Comparison of ENCODE assay signal across 9 cellular contexts in the genomic region with DNA sequence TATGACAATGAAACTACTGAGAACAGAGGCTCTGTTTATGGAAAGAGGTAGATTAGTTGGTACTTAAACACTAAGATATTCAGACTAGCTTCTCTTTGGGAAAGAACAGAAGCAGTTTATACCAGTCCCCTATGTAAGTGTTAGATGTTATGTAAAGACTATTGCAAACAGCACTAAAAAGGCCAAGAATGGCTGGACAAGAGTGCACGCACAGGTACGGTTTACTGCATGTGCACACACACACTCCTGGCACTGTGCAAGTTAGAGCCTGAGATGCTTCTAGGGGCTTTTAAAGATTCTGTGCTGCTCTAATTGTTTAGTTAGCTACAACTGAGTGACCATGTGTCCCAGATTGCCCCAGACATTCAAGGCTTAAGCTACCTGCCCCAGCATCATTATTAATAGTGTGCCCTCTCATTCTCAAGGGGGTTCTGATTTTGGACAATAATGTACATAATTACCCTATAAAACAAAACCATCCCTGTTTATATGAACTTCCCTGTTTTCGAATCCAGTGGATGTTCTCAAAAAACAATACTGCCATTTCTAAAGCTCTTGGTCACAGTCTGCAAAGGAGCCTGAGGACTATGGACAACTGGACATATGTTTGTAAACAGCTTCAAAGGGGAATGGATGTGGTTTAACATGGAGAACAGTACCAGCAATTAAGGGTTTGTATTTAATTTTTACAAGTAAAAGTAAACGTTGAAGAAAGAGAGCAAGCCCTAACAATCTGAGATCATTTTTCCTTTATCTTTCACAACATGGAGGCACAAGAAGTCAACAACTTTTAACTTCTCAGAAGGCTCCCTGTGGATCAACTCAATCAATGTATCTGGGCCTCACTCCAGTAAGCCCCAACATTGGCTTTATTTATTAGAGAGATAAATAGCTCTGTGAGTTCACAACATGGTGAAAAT. TPM values are rescaled to one million over a fixed set of nuclear protein-coding genes. Genes with fewer than 3 reads are reported as not detected.
DNase-seq lines count a peak whose midpoint lies in the region; ATAC-seq, FAIRE-seq and TF ChIP-seq lines count a peak whose summit lies in the region.
"Had no signal": no experiment of that assay in that cellular context is flagged by ENCODE, and none has a peak within 500 bp of the region (broad histone marks: within the 10 kb centered on the region; RNA-seq: fewer than 3 reads in every experiment).

No MANE protein-coding gene starts in this region.

- H3K27ac ChIP-seq in AG04450 (ENCODE audit: low read depth, low read length), result no peak overlapping the region
- H3K27ac ChIP-seq in KMS-11, result peak overlapping the region; percentile 90; the same call in 1 of the 2 replicates
- H3K27ac ChIP-seq in cingulate gyrus (ENCODE audit: low read depth, low read length), result peak overlapping the region; percentile 89
- H3K27ac ChIP-seq in trophoblast cell (ENCODE audit: low read depth, low read length), result no peak overlapping the region

- H3K27me3 Mint-ChIP-seq in nephron (ENCODE audit: low read depth), result peaks cover 31% of the 10 kb centered on the region

- POLR2A ChIA-PET in AG04450 (lab: Yijun Ruan, JAX), result no interaction called here

- peaks cover 21% of the 10 kb centered on the region; the same call in 1 of the 2 replicates for H4K20me1 ChIP-seq in KMS-11 (ENCODE audit: insufficient read depth)

- CTCF ChIA-PET in AG04450 (lab: Charles Lee), result interaction anchor here (0.9 to 2.4 kb wide), 4 partner anchors 23 to 103 kb away, joined by 3 to 10 read pairs (median 5); no protein-coding TSS in a partner anchor

- H4K12ac ChIP-seq in trophoblast cell (ENCODE audit: low read depth, low read length), result no peak overlapping the region

- H2BK12ac ChIP-seq in trophoblast cell (ENCODE audit: low read length), result no peak overlapping the region

- no peak overlapping the region for H2BK120ac ChIP-seq in trophoblast cell (ENCODE audit: insufficient read depth, low read length, poor library complexity)

- peaks cover 61% of the 10 kb centered on the region for H3K79me2 ChIP-seq in KMS-11 (ENCODE audit: insufficient read depth, low read depth)
- peaks cover 12% of the 10 kb centered on the region for H3K79me2 ChIP-seq in trophoblast cell (ENCODE audit: control insufficient read depth, insufficient read depth, low read length, poor library complexity)

- H3K4me1 Mint-ChIP-seq in nephron, result peaks cover 67% of the 10 kb centered on the region

- no peak overlapping the region for H3K23ac ChIP-seq in trophoblast cell (ENCODE audit: low read length)

- peak overlapping the region; percentile 89 for H3K4me3 ChIP-seq in AG04450 (ENCODE audit: low read depth, low read length)
- H3K4me3 ChIP-seq in KMS-11 (IDR thresholded peaks at IDR 0.05; ENCODE audit: insufficient read depth, low read depth, low read length), result peak overlapping the region; percentile 57
- H3K4me3 ChIP-seq in trophoblast cell (ENCODE audit: low read depth, low read length), result no peak overlapping the region

- H3K4me2 ChIP-seq in KMS-11, result peak overlapping the region; percentile 79
- no peak overlapping the region for H3K4me2 ChIP-seq in trophoblast cell (ENCODE audit: low read length)

- H3K27me3 ChIP-seq in AG04450 (ENCODE audit: control insufficient read depth, insufficient read depth, low read length) (peaks cover 18% of the 10 kb centered on the region), KMS-11 (ENCODE audit: insufficient read depth, low read depth) (no peaks in the 10 kb centered on the region), trophoblast cell (ENCODE audit: insufficient read depth, low read length) (peaks cover 18% of the 10 kb centered on the region)

- H3K4ac ChIP-seq in trophoblast cell (ENCODE audit: low read depth, low read length), result no peak overlapping the region

- TF ChIP-seq CTCF in AG04450 (IDR thresholded peaks at IDR 0.05; ENCODE audit: low read depth, low read length) (no peak), KMS-11 (conservative IDR thresholded peaks at IDR 0.05; ENCODE audit: low read depth, low read length) (no peak), nephron (IDR thresholded peaks at IDR 0.05; ENCODE audit: unreplicated experiment in 3 of 3) (no peak)

- no peak overlapping the region for H2BK5ac ChIP-seq in trophoblast cell (ENCODE audit: low read depth, low read length, poor library complexity)

- no peak for ATAC-seq in esophagus mucosa

- peak overlapping the region; percentile 96 to 100 (median 97) for H3K4me3 Mint-ChIP-seq in nephron

- H3K9me3 ChIP-seq in AG04450 (ENCODE audit: control insufficient read depth, insufficient read depth, low read length) (no peaks in the 10 kb centered on the region), trophoblast cell (ENCODE audit: insufficient read depth, low read depth, low read length) (no peaks in the 10 kb centered on the region)

- no peak overlapping the region for H4K8ac ChIP-seq in trophoblast cell (ENCODE audit: low read depth, low read length)

- no peak overlapping the region for H3K18ac ChIP-seq in trophoblast cell (ENCODE audit: low read length)

- H4K91ac ChIP-seq in trophoblast cell (ENCODE audit: low read depth, low read length), result no peak overlapping the region

- H2AFZ ChIP-seq in KMS-11 (ENCODE audit: low read depth) (no peak overlapping the region), trophoblast cell (ENCODE audit: insufficient read depth, low read length, poor library complexity) (no peak overlapping the region)

- no CpG with 5 or more reads among the region's 4 CpGs for WGBS in trophoblast cell (ENCODE audit: extremely low coverage, insufficient coverage, insufficient read length)

- DNase-seq in AG04450 (ENCODE audit: low read depth, low spot score) (no peak), GM19239 (ENCODE audit: insufficient read length, low spot score) (no peak), SK-N-DZ (ENCODE audit: low spot score) (no peak), trophoblast cell (no peak)

- H3K9me3 Mint-ChIP-seq in nephron, result no peaks in the 10 kb centered on the region

- H3K36me3 Mint-ChIP-seq in nephron (ENCODE audit: low read depth), result no peaks in the 10 kb centered on the region

- H3K9ac ChIP-seq in KMS-11 (peak overlapping the region; percentile 97), trophoblast cell (ENCODE audit: low read length) (no peak overlapping the region)

- H2AK5ac ChIP-seq in trophoblast cell (ENCODE audit: low read length), result no peak overlapping the region

- peak overlapping the region; percentile 88 to 98 (median 98) for H3K27ac Mint-ChIP-seq in nephron

- H3K79me1 ChIP-seq in trophoblast cell (ENCODE audit: low read length), result peaks cover 16% of the 10 kb centered on the region

- FAIRE-seq in GM19239 (lab: Jason Lieb, UNC), result no peak
- FAIRE-seq: frontal cortex had no signal

- H3K36me3 ChIP-seq in KMS-11 (ENCODE audit: insufficient read depth) (no peaks in the 10 kb centered on the region), trophoblast cell (ENCODE audit: control insufficient read depth in 1 of 2, insufficient read depth in 2 of 2, low read length in 2 of 2) (no peaks in the 10 kb centered on the region)

- no peak overlapping the region for H3K14ac ChIP-seq in trophoblast cell (ENCODE audit: low read length)

- H3K4me1 ChIP-seq in KMS-11 (ENCODE audit: low read depth, poor library complexity, severe bottlenecking) (peaks cover 55% of the 10 kb centered on the region), trophoblast cell (ENCODE audit: control insufficient read depth in 1 of 2, insufficient read depth in 2 of 2, low read length in 2 of 2) (peaks cover 11 to 15% of the 10 kb centered on the region in 2 experiments)

RNA-seq across cellular contexts. Expression of a gene that starts 2.0 kb away (rescaled TPM):
- 21.5 and 24.9 TPM in 2 replicates for polyA plus RNA-seq in AG04450 (2011; rRNA removed)
- 33.4 and 38.2 TPM in 2 replicates for polyA minus RNA-seq in AG04450 (2011; rRNA and poly(A)+ RNA removed)
- 19.9 TPM for total RNA-seq in esophagus mucosa
- 14.1 and 18.1 TPM in 2 replicates for polyA plus RNA-seq in SK-N-DZ (2014; cell fraction: cytosol; rRNA removed)
- 7.2 and 11.1 TPM in 2 replicates for polyA plus RNA-seq in SK-N-DZ (2014; cell fraction: nucleus; rRNA removed)
- polyA plus RNA-seq in trophoblast cell (2013), result 11.2 TPM in 2 replicates

Comparison
In these comparisons a context has a peak if more than half of its experiments do, and no peak if none do; other contexts are left out.
1. H3K27ac ChIP-seq: peak in KMS-11 (single experiment) and cingulate gyrus (single experiment); none in AG04450 (single experiment) and trophoblast cell (single experiment).